ENCODE assay signal across 12 cellular contexts in the genomic region with DNA sequence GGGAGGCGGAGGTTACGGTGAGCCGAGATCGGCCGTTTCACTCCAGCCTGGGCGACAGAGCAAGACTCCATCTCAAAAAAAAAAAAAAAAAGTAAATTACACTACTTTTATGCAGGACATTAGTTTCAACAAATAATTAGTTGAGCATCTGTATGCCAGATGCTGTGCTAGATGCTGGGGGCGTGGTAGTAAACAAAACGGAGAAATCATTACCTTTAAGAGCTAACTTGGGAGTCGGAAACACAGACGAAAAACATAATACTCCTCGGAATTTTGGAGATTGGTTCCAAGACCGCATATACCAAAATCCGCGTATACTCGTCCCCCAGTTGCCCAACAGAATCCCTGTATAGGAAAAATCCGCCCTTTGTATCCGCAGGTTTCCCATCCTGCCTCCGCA. TPM values are rescaled to one million over a fixed set of nuclear protein-coding genes. Genes with fewer than 3 reads are reported as not detected.
DNase-seq lines count a peak whose midpoint lies in the region; ATAC-seq and TF ChIP-seq lines count a peak whose summit lies in the region.
"Had no signal": no experiment of that assay in that cellular context is flagged by ENCODE, and none has a peak within 500 bp of the region (broad histone marks: within the 10 kb centered on the region; RNA-seq: fewer than 3 reads in every experiment).

No MANE protein-coding gene starts in this region.

- H3K36me3 Mint-ChIP-seq in nephron progenitor cell (ENCODE audit: low read depth), result peaks cover 22% of the 10 kb centered on the region

- intact Hi-C loops in right lobe of liver (cut with DNase I) (no loop called here), PC-9 (cut with micrococcal nuclease; ENCODE audit: unreplicated experiment) (no loop called here)

- H3K27me3 ChIP-seq in right lobe of liver (no peaks in the 10 kb centered on the region), SJCRH30 (no peaks in the 10 kb centered on the region), PC-9 (ENCODE audit: insufficient read depth, low read depth) (no peaks in the 10 kb centered on the region)

- H3F3A ChIP-seq in PC-9 (ENCODE audit: insufficient read depth, low read depth), result peaks cover 5% of the 10 kb centered on the region; the same call in 1 of the 2 replicates

- H3K27me3 Mint-ChIP-seq in nephron progenitor cell (ENCODE audit: low read depth, poor library complexity), result peaks cover 8% of the 10 kb centered on the region

- peaks cover 13% of the 10 kb centered on the region for H3K4me1 Mint-ChIP-seq in nephron progenitor cell

- 0 out of 2 replicates have a peak, but pooled peaks cover 6% of the 10 kb centered on the region for H4K20me1 ChIP-seq in PC-9 (ENCODE audit: insufficient read depth)

- POLR2A ChIA-PET in HEK293T (lab: Yijun Ruan, JAX) (interaction anchor here (1.4 to 2.5 kb wide), 4 partner anchors 12 to 112 kb away, joined by 9 to 14 read pairs (median 12); a partner anchor contains a TSS), PC-9 (lab: Charles Lee; ENCODE audit: unreplicated experiment) (interaction anchor here (0.7 kb wide), 1 partner anchor 32 kb away, joined by 24 read pairs; no protein-coding TSS in a partner anchor)

- H3K9me3 ChIP-seq in right lobe of liver (no peaks in the 10 kb centered on the region), SJCRH30 (replicated peaks) (no peaks in the 10 kb centered on the region), PC-9 (ENCODE audit: insufficient read depth, low read depth) (no peaks in the 10 kb centered on the region)
- H3K9me3 ChIP-seq: HAP-1 had no signal

- CTCF ChIA-PET in HEK293T (lab: Yijun Ruan, JAX) (interaction anchor here (1.9 kb wide), 1 partner anchor 12 kb away, joined by 11 read pairs; no protein-coding TSS in a partner anchor), PC-9 (lab: Charles Lee) (no interaction called here)

- H3K79me2 ChIP-seq in PC-9 (ENCODE audit: low read depth), result peaks cover 10% of the 10 kb centered on the region

- H3K9me3 Mint-ChIP-seq in nephron progenitor cell, result peaks cover 4% of the 10 kb centered on the region

- no peak overlapping the region for H3K4me2 ChIP-seq in PC-9

- peak overlapping the region; percentile 13 for H3K4me3 Mint-ChIP-seq in nephron progenitor cell
- H3K4me3 Mint-ChIP-seq: CD14-positive monocyte had no signal

- no peak for TF ChIP-seq POLR2A in right lobe of liver (IDR thresholded peaks at IDR 0.05)

- no peak overlapping the region for H3K27ac ChIP-seq in right lobe of liver
- no peak overlapping the region for H3K27ac ChIP-seq in SJCRH30
- H3K27ac ChIP-seq in PC-9, result no peak overlapping the region

- TF ChIP-seq CTCF in AG10803 (conservative IDR thresholded peaks at IDR 0.05; ENCODE audit: low read length) (no peak), nephron progenitor cell (IDR thresholded peaks at IDR 0.05) (no peak), right lobe of liver (IDR thresholded peaks at IDR 0.05) (no peak), PC-9 (conservative IDR thresholded peaks at IDR 0.05) (no peak)

- WGBS in right lobe of liver (ENCODE audit: insufficient coverage, low coverage, low lambda C conversion rate, missing lambda C conversion rate), result 91% methylated on average over 18 of the region's 18 CpGs

- peaks cover 0 to 26% (median 14%) of the 10 kb centered on the region in 4 donors for H3K36me3 ChIP-seq in right lobe of liver
- peaks cover 18% of the 10 kb centered on the region for H3K36me3 ChIP-seq in SJCRH30
- no peaks in the 10 kb centered on the region for H3K36me3 ChIP-seq in PC-9 (ENCODE audit: low read depth)

- no peak overlapping the region for H3K27ac Mint-ChIP-seq in nephron progenitor cell
- H3K27ac Mint-ChIP-seq: CD14-positive monocyte had no signal

- DNase-seq in AG10803 (ENCODE audit: low read depth) (peak; percentile 38), HEK293T (ENCODE audit: extremely low spot score) (no peak), fibroblast of gingiva (ENCODE audit: low read depth) (peak; percentile 15), nephron progenitor cell (no peak), right lobe of liver (no peak), SJCRH30 (no peak), PC-9 (no peak)
- DNase-seq: CD8-positive, alpha-beta memory T cell; DMS53 had no signal

- H3K4me1 ChIP-seq in right lobe of liver (peaks cover 0 to 10% (median 1%) of the 10 kb centered on the region in 4 donors), SJCRH30 (no peaks in the 10 kb centered on the region), PC-9 (replicated peaks; ENCODE audit: insufficient read depth) (no peaks in the 10 kb centered on the region)

- H2AFZ ChIP-seq in PC-9, result no peak overlapping the region

- BruUV-seq in PC-9 (replicated peaks; lab: Mats Ljungman, UMichigan), result no TSS peak

- no peaks in the 10 kb centered on the region for H3K9me2 ChIP-seq in PC-9 (ENCODE audit: insufficient read depth)

- no peak overlapping the region for H3K4me3 ChIP-seq in AG10803 (ENCODE audit: low read length)
- no peak overlapping the region for H3K4me3 ChIP-seq in right lobe of liver
- no peak overlapping the region for H3K4me3 ChIP-seq in SJCRH30
- no peak overlapping the region for H3K4me3 ChIP-seq in PC-9
- H3K4me3 ChIP-seq: HAP-1 had no signal

- no peak for ATAC-seq in right lobe of liver

TF ChIP-seq in HEK293T, 16 proteins besides CTCF, POLR2A, EP300 and RAD21:
- TF ChIP-seq SP1 (IDR thresholded peaks at IDR 0.05) (no peak), ZNF384 (IDR thresholded peaks at IDR 0.05) (0 out of 2 replicates have a peak, but pooled peaks have one; percentile 6)

RNA-seq across cellular contexts. Expression of a gene that starts 1.3 kb away (rescaled TPM):
- 10 to 100 TPM; 14.7 to 28.6 (median 20.5) TPM for total RNA-seq in right lobe of liver
- total RNA-seq in SJCRH30 (2014; rRNA removed; shearing (Covaris generic)), result 28.2 and 29.1 TPM in 2 replicates
- total RNA-seq in PC-9 (2021), result 27.1 and 29.2 TPM in 2 replicates

RNA-seq across cellular contexts. Expression of a gene that starts 7.7 kb away (rescaled TPM):
- total RNA-seq in right lobe of liver (1 to 10 TPM; 1.7 to 3.3 (median 2.1) TPM), PC-9 (2021) (4.5 and 4.6 TPM in 2 replicates)
- 1.7 and 2.1 TPM in 2 replicates for total RNA-seq in SJCRH30 (2014; rRNA removed; shearing (Covaris generic))

RNA-seq across cellular contexts. Expression of a gene that starts 12.6 kb away (rescaled TPM):
- total RNA-seq in right lobe of liver (10 to 100 TPM in 3 of 6 experiments, 1 to 10 TPM in 3; 4.7 to 11.6 (median 9.8) TPM), PC-9 (2021) (1.9 and 3.5 TPM in 2 replicates)
- total RNA-seq in SJCRH30 (2014; rRNA removed; shearing (Covaris generic)), result 21.5 and 23.6 TPM in 2 replicates

RNA-seq across cellular contexts. Expression of a gene that starts 47.3 kb away (rescaled TPM):
- 10 to 100 TPM in 2 of 6 experiments, 1 to 10 TPM in 4; 2.3 to 28.1 (median 9.7) TPM for total RNA-seq in right lobe of liver
- total RNA-seq in SJCRH30 (2014; rRNA removed; shearing (Covaris generic)), result 2.0 TPM in 2 replicates
- 0.43 and 0.55 TPM in 2 replicates for total RNA-seq in PC-9 (2021)
- total RNA-seq: CD8-positive, alpha-beta memory T cell; H1 had no signal

RNA-seq across cellular contexts. Expression of a gene that starts 59.0 kb away (rescaled TPM):
- total RNA-seq in right lobe of liver (1 to 10 TPM in 1 of 6 experiments, under 1 TPM in 5; 0.19 to 1.4 (median 0.33) TPM), PC-9 (2021) (28.5 and 28.7 TPM in 2 replicates)
- 21.9 and 23.9 TPM in 2 replicates for total RNA-seq in SJCRH30 (2014; rRNA removed; shearing (Covaris generic))
- total RNA-seq: CD8-positive, alpha-beta memory T cell had no signal

Comparison
In these comparisons a context has a peak if more than half of its experiments do, and no peak if none do; other contexts are left out.
1. DNase-seq: peak in AG10803 (single experiment) and fibroblast of gingiva (single experiment); none in HEK293T (single experiment), nephron progenitor cell (single experiment), right lobe of liver (0 of 3), SJCRH30 (0 of 2) and PC-9 (0 of 2).